Comparison of ENCODE assay signal across 20 cellular contexts in the genomic region with DNA sequence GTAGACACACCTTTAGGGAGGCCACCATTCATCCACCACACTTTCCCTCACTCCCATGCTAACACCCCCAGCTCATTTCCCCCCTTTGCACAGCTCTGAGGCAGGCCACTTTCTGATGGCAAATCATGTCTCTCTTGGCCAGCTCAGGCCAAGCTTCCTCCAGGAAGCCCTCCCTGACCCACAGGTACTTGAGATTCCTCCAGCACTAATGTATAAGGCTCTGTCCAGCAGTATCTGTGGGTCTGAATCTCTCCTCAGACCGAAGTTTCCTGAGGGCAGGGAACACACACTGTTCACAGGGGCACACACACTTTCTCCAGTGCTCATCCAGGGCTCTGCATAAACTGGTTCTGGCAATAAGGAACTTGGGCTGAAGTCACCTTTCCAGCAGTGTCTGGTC. TPM values are rescaled to one million over a fixed set of nuclear protein-coding genes. Genes with fewer than 3 reads are reported as not detected.
"Had no signal": no experiment of that assay in that cellular context is flagged by ENCODE, and none has a peak within 500 bp of the region (broad histone marks: within the 10 kb centered on the region; RNA-seq: fewer than 3 reads in every experiment).

No MANE protein-coding gene starts in this region.

- H3K36me3 ChIP-seq: MG63, Peyer's patch, SJSA1 had no signal

- H3K9ac ChIP-seq: KMS-11 had no signal

- H3K27ac ChIP-seq: KMS-11, Peyer's patch, SJSA1 had no signal

- H3K4me2 ChIP-seq: KMS-11 had no signal

- ATAC-seq: activated CD8-positive, alpha-beta memory T cell treated with anti-CD3 and anti-CD28 coated beads, Interleukin-2, amount 10 ng/mL, durations not matched to agents 7 days and 5 days; T-helper 17 cell had no signal

- H3K4me3 ChIP-seq: MG63, Peyer's patch, SJSA1 had no signal

- H3K9me3 ChIP-seq: MG63, Peyer's patch, SJSA1 had no signal

- DNase-seq: activated B cell treated with CpG ODN at 0.5 μM for 24 hours; activated CD4-positive, alpha-beta T cell treated with anti-CD3 and anti-CD28 coated beads for 1 hour; activated CD4-positive, alpha-beta T cell treated with anti-CD3 and anti-CD28 coated beads, Interleukin-2, amount 10 ng/mL, durations not matched to agents 24 days and 14 days; activated CD4-positive, alpha-beta T cell treated with anti-CD3 and anti-CD28 coated beads, Interleukin-2, amount 50 U/mL, for 48 hours; activated CD8-positive, alpha-beta memory T cell treated with anti-CD3 and anti-CD28 coated beads, Interleukin-2, amount 10 ng/mL, durations not matched to agents 7 days and 5 days; activated effector memory CD4-positive, alpha-beta T cell treated with Interleukin-2 at 50 U/mL for 16 hours; activated naive CD4-positive, alpha-beta T cell; activated T-cell treated with anti-CD3 and anti-CD28 coated beads, Interleukin-2, amount 50 U/mL, for 24 hours; MG63; NCI-H1105; NCI-H1694 treated with DMSO at 0.1 percent for 48 hours; NCI-H2029 treated with DMSO at 0.1 percent for 48 hours; NCI-H345; NK-92 treated with Interleukin-12 subunit alpha and Interleukin-12 subunit beta, amount 100 ng/mL, for 24 hours; Peyer's patch; T-helper 17 cell; T-helper 9 cell had no signal

RNA-seq across cellular contexts. Expression of a gene that starts 19.2 kb away (rescaled TPM):
- total RNA-seq: activated B cell treated with CpG ODN at 0.5 μM for 24 hours; activated CD4-positive, alpha-beta T cell treated with anti-CD3 and anti-CD28 coated beads, Interleukin-2, amount 10 ng/mL, durations not matched to agents 24 days and 14 days; activated T-helper 1 cell treated with anti-CD3 and anti-CD28 coated beads, Interleukin-12 subunit alpha, Interleukin-12 subunit beta, Interleukin-2, Interleukin-4 antibody, amounts not matched to agents 30 ng/mL and 10 ng/mL and 1 ng/mL, durations not matched to agents 14 hours and 24 hours and 36 hours; SJSA1 had no signal

RNA-seq across cellular contexts. Expression of a gene that starts 52.4 kb away (rescaled TPM):
- total RNA-seq: SJSA1 had no signal
